ENCODE assay signal across 23 cellular contexts in the genomic region with DNA sequence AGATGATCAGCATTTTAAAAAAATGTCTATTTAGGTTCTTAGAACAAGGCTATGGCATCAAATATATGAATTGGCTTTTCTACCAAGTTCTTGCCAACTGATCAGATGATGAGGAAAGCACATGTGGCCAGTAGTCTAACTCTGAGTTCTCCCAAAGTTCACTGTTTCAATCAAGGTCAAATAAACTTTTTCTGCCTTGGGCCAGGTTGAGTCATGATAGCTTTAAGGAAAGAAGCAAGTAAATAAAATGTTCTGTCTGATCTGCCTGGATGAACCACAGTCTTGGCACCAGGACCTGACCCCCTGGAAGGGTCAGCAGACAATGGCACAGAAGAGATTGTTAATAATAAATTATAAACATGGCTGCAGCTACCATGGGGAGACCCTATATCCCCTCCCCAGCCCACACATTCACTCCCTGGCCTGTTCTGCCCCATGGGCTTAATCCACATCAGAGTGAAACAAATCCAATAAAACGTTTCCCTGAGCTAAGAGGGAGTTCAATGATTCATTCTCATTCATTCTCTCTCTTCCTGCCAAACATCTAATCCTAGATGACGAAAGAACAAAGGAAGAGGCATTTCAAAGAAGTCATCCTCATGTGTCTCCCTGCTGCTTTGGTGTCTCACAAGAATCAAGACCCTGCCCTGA.
DNase-seq lines count a peak whose midpoint lies in the region; ATAC-seq and TF ChIP-seq lines count a peak whose summit lies in the region.
"Had no signal": no experiment of that assay in that cellular context is flagged by ENCODE, and none has a peak within 500 bp of the region (broad histone marks: within the 10 kb centered on the region; RNA-seq: fewer than 3 reads in every experiment).

No MANE protein-coding gene starts in this region.

- no peak overlapping the region for H3K27ac Mint-ChIP-seq in natural killer cell
- no peak overlapping the region for H3K27ac Mint-ChIP-seq in stimulated activated naive B cell treated with anti-CD40 and anti-IgM and Interleukin-4, amounts not matched to agents 10 μg/mL and 1 μg/mL and 100 μg/mL, for 72 hours
- H3K27ac Mint-ChIP-seq: activated CD4-positive, alpha-beta memory T cell treated with anti-CD3 and anti-CD28 coated beads, Interleukin-2, amount 10 ng/mL, durations not matched to agents 7 days and 5 days; activated naive CD4-positive, alpha-beta T cell treated with anti-CD3 and anti-CD28 coated beads, Interleukin-2, amount 10 ng/mL, durations not matched to agents 7 days and 5 days; activated T-cell treated with anti-CD3 and anti-CD28 coated beads, Interleukin-2, amount 50 U/mL, for 24 hours; CD4-positive, CD25-positive, alpha-beta regulatory T cell; naive thymus-derived CD8-positive, alpha-beta T cell; progenitor cell of endocrine pancreas; T-helper 1 cell treated with Interleukin-12 subunit alpha and Interleukin-12 subunit beta and Interleukin-4 antibody, amounts not matched to agents 30 μg/mL and 1 μg/mL, for 36 hours had no signal

- no peak overlapping the region for H3K4me3 Mint-ChIP-seq in natural killer cell
- no peak overlapping the region for H3K4me3 Mint-ChIP-seq in stimulated activated naive B cell treated with anti-CD40 and anti-IgM and Interleukin-4, amounts not matched to agents 10 μg/mL and 1 μg/mL and 100 μg/mL, for 72 hours
- H3K4me3 Mint-ChIP-seq: activated CD4-positive, alpha-beta memory T cell treated with anti-CD3 and anti-CD28 coated beads, Interleukin-2, amount 10 ng/mL, durations not matched to agents 7 days and 5 days; activated naive CD4-positive, alpha-beta T cell treated with anti-CD3 and anti-CD28 coated beads, Interleukin-2, amount 10 ng/mL, durations not matched to agents 7 days and 5 days; activated T-cell treated with anti-CD3 and anti-CD28 coated beads, Interleukin-2, amount 50 U/mL, for 24 hours; CD4-positive, CD25-positive, alpha-beta regulatory T cell; naive thymus-derived CD8-positive, alpha-beta T cell; T-helper 1 cell treated with Interleukin-12 subunit alpha and Interleukin-12 subunit beta and Interleukin-4 antibody, amounts not matched to agents 30 μg/mL and 1 μg/mL, for 36 hours had no signal

- DNase-seq in HS-5 (ENCODE audit: low read depth) (peak; percentile 36), astrocyte of the spinal cord (ENCODE audit: low read depth, low spot score) (peak; percentile 58), fibroblast of the aortic adventitia (ENCODE audit: low read depth) (peak; percentile 2), renal cortical epithelial cell (ENCODE audit: low read depth) (peak; percentile 33), natural killer cell (no peak), erythroblast (lab: John Stamatoyannopoulos, UW) (no peak)
- no peak for DNase-seq in stimulated activated naive B cell treated with anti-CD40 and anti-IgM and Interleukin-4, amounts not matched to agents 10 μg/mL and 1 μg/mL and 100 μg/mL, for 72 hours
- DNase-seq: activated CD4-positive, alpha-beta memory T cell treated with anti-CD3 and anti-CD28 coated beads, Interleukin-2, amount 10 ng/mL, durations not matched to agents 7 days and 5 days; activated naive CD4-positive, alpha-beta T cell treated with anti-CD3 and anti-CD28 coated beads, Interleukin-2, amount 10 ng/mL, durations not matched to agents 7 days and 5 days; activated T-cell treated with anti-CD3 and anti-CD28 coated beads, Interleukin-2, amount 50 U/mL, for 24 hours; CD4-positive, CD25-positive, alpha-beta regulatory T cell; Karpas-422; naive thymus-derived CD8-positive, alpha-beta T cell; NCI-H1105; NCI-H524; SIG-M5; stimulated activated CD4-positive, alpha-beta T cell treated with anti-CD3 and anti-CD28 coated beads, Interleukin-4, amount 100 ng/mL, for 4 hours had no signal

- TF ChIP-seq CTCF in astrocyte of the spinal cord (IDR thresholded peaks at IDR 0.05; ENCODE audit: low read depth, low read length) (no peak), fibroblast of the aortic adventitia (IDR thresholded peaks at IDR 0.05; ENCODE audit: insufficient read depth, low read length) (no peak), natural killer cell (IDR thresholded peaks at IDR 0.05) (no peak)

- TF ChIP-seq POLR2A in erythroblast (IDR thresholded peaks at IDR 0.05; ENCODE audit: low read length): no peak

- peaks cover 0 to 2% of the 10 kb centered on the region in 2 donors for H3K9me3 Mint-ChIP-seq in natural killer cell
- peaks cover 0 to 3% of the 10 kb centered on the region in 2 donors for H3K9me3 Mint-ChIP-seq in stimulated activated naive B cell treated with anti-CD40 and anti-IgM and Interleukin-4, amounts not matched to agents 10 μg/mL and 1 μg/mL and 100 μg/mL, for 72 hours
- H3K9me3 Mint-ChIP-seq: activated CD4-positive, alpha-beta memory T cell treated with anti-CD3 and anti-CD28 coated beads, Interleukin-2, amount 10 ng/mL, durations not matched to agents 7 days and 5 days; activated naive CD4-positive, alpha-beta T cell treated with anti-CD3 and anti-CD28 coated beads, Interleukin-2, amount 10 ng/mL, durations not matched to agents 7 days and 5 days; activated T-cell treated with anti-CD3 and anti-CD28 coated beads, Interleukin-2, amount 50 U/mL, for 24 hours; T-helper 1 cell treated with Interleukin-12 subunit alpha and Interleukin-12 subunit beta and Interleukin-4 antibody, amounts not matched to agents 30 μg/mL and 1 μg/mL, for 36 hours had no signal

- intact Hi-C loops in natural killer cell (cut with micrococcal nuclease): no loop called here

- H3K27me3 Mint-ChIP-seq in natural killer cell (ENCODE audit: low read depth in 2 of 2): no peaks in the 10 kb centered on the region
- H3K27me3 Mint-ChIP-seq in stimulated activated naive B cell treated with anti-CD40 and anti-IgM and Interleukin-4, amounts not matched to agents 10 μg/mL and 1 μg/mL and 100 μg/mL, for 72 hours: no peaks in the 10 kb centered on the region
- H3K27me3 Mint-ChIP-seq: activated CD4-positive, alpha-beta memory T cell treated with anti-CD3 and anti-CD28 coated beads, Interleukin-2, amount 10 ng/mL, durations not matched to agents 7 days and 5 days; activated naive CD4-positive, alpha-beta T cell treated with anti-CD3 and anti-CD28 coated beads, Interleukin-2, amount 10 ng/mL, durations not matched to agents 7 days and 5 days; activated T-cell treated with anti-CD3 and anti-CD28 coated beads, Interleukin-2, amount 50 U/mL, for 24 hours; CD4-positive, CD25-positive, alpha-beta regulatory T cell had no signal

- in situ Hi-C loops in astrocyte of the spinal cord (cut with HindIII; ENCODE audit: low sequenced_read_pairs): no loop called here

- no peaks in the 10 kb centered on the region for H3K4me1 Mint-ChIP-seq in natural killer cell
- H3K4me1 Mint-ChIP-seq in stimulated activated naive B cell treated with anti-CD40 and anti-IgM and Interleukin-4, amounts not matched to agents 10 μg/mL and 1 μg/mL and 100 μg/mL, for 72 hours: no peaks in the 10 kb centered on the region
- H3K4me1 Mint-ChIP-seq: activated CD4-positive, alpha-beta memory T cell treated with anti-CD3 and anti-CD28 coated beads, Interleukin-2, amount 10 ng/mL, durations not matched to agents 7 days and 5 days; activated naive CD4-positive, alpha-beta T cell treated with anti-CD3 and anti-CD28 coated beads, Interleukin-2, amount 10 ng/mL, durations not matched to agents 7 days and 5 days; CD4-positive, CD25-positive, alpha-beta regulatory T cell; naive thymus-derived CD8-positive, alpha-beta T cell had no signal

- no peak overlapping the region for H3K4me3 ChIP-seq in astrocyte of the spinal cord (ENCODE audit: low read depth, low read length)
- no peak overlapping the region for H3K4me3 ChIP-seq in fibroblast of the aortic adventitia (ENCODE audit: low read depth, low read length)
- H3K4me3 ChIP-seq: body of pancreas, coronary artery, GM12878 had no signal

- H3K36me3 Mint-ChIP-seq in natural killer cell: no peaks in the 10 kb centered on the region
- no peaks in the 10 kb centered on the region for H3K36me3 Mint-ChIP-seq in stimulated activated naive B cell treated with anti-CD40 and anti-IgM and Interleukin-4, amounts not matched to agents 10 μg/mL and 1 μg/mL and 100 μg/mL, for 72 hours
- H3K36me3 Mint-ChIP-seq: activated naive CD4-positive, alpha-beta T cell treated with anti-CD3 and anti-CD28 coated beads, Interleukin-2, amount 10 ng/mL, durations not matched to agents 7 days and 5 days; CD4-positive, CD25-positive, alpha-beta regulatory T cell; naive thymus-derived CD8-positive, alpha-beta T cell had no signal

- ATAC-seq in HG03439 (IDR thresholded peaks at IDR 0.05; ENCODE audit: unreplicated experiment) (no peak), natural killer cell (no peak)
- ATAC-seq in stimulated activated naive B cell treated with anti-CD40 and anti-IgM and Interleukin-4, amounts not matched to agents 10 μg/mL and 1 μg/mL and 100 μg/mL, for 72 hours (replicated peaks): no peak
- ATAC-seq: body of pancreas; GM12878; naive thymus-derived CD8-positive, alpha-beta T cell had no signal

Comparison
In these comparisons a context has a peak if more than half of its experiments do, and no peak if none do; other contexts are left out.
1. DNase-seq: peak in HS-5 (single experiment), astrocyte of the spinal cord (single experiment), fibroblast of the aortic adventitia (single experiment) and renal cortical epithelial cell (single experiment); none in natural killer cell (single experiment), stimulated activated naive B cell treated with anti-CD40 and anti-IgM and Interleukin-4, amounts not matched to agents 10 μg/mL and 1 μg/mL and 100 μg/mL, for 72 hours (single experiment) and erythroblast (0 of 2).